In the genomic region with DNA sequence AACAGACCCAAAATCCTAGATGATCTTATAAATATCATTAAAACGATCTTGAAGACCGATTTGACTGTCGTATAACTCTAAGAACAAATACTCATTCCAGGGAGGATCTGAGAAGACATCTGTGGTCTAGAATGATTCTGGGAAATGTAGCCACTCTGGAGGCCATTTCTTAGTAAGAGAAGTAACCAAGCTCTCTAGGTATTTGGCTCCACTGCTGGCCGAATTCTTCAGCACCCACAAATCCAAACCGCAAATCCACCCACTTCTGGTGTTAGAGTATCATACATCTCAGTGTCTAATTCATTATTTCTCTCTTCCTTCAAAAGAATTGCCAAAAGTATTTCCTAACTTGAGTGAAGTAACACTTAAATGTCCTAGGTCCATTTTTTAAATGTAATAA, we compare ENCODE assay signal across 22 cellular contexts. TPM values are rescaled to one million over a fixed set of nuclear protein-coding genes. Genes with fewer than 3 reads are reported as not detected.
A peak's percentile ranks its signal among the peaks of the same experiment; 100 is the strongest.
DNase-seq lines count a peak whose midpoint lies in the region; ATAC-seq and TF ChIP-seq lines count a peak whose summit lies in the region.
"Had no signal": no experiment of that assay in that cellular context is flagged by ENCODE, and none has a peak within 500 bp of the region (broad histone marks: within the 10 kb centered on the region; RNA-seq: fewer than 3 reads in every experiment).

No MANE protein-coding gene starts in this region.

- no peak overlapping the region for H3K4me3 ChIP-seq in AG10803 (ENCODE audit: low read length)
- no peak overlapping the region for H3K4me3 ChIP-seq in astrocyte of the cerebellum (ENCODE audit: low read depth, low read length)
- H3K4me3 ChIP-seq in CD4-positive, alpha-beta memory T cell (ENCODE audit: low read length in 2 of 2): no peak overlapping the region
- H3K4me3 ChIP-seq: colonic mucosa, tibial artery had no signal

- H3K4me3 Mint-ChIP-seq in CD4-positive, alpha-beta memory T cell: no peak overlapping the region
- H3K4me3 Mint-ChIP-seq: activated naive CD4-positive, alpha-beta T cell treated with anti-CD3 and anti-CD28 coated beads, Interleukin-2, amount 10 ng/mL, durations not matched to agents 7 days and 5 days; brain; mesothelial cell of epicardium had no signal

- peak overlapping the region in 1 of 7 donors; percentile 68 for H3K27ac Mint-ChIP-seq in CD4-positive, alpha-beta memory T cell
- H3K27ac Mint-ChIP-seq: activated naive CD4-positive, alpha-beta T cell treated with anti-CD3 and anti-CD28 coated beads, Interleukin-2, amount 10 ng/mL, durations not matched to agents 7 days and 5 days; brain; mesothelial cell of epicardium had no signal

- H3K9me3 Mint-ChIP-seq in CD4-positive, alpha-beta memory T cell: no peaks in the 10 kb centered on the region
- H3K9me3 Mint-ChIP-seq: activated naive CD4-positive, alpha-beta T cell treated with anti-CD3 and anti-CD28 coated beads, Interleukin-2, amount 10 ng/mL, durations not matched to agents 7 days and 5 days; brain; mesothelial cell of epicardium had no signal

- POLR2A ChIA-PET in CD4-positive, alpha-beta memory T cell (lab: Charles Lee; ENCODE audit: partially characterized antibody): no interaction called here

- peaks cover 0 to 1% (median 0%) of the 10 kb centered on the region in 4 donors for H3K4me1 Mint-ChIP-seq in CD4-positive, alpha-beta memory T cell
- H3K4me1 Mint-ChIP-seq: mesothelial cell of epicardium had no signal

- CTCF ChIA-PET in CD4-positive, alpha-beta memory T cell (lab: Charles Lee; ENCODE audit: partially characterized antibody): interaction anchor here (1.2 to 1.8 kb wide), 2 partner anchors 33 to 49 kb away, joined by 3 to 4 read pairs; no protein-coding TSS in a partner anchor

- H3K27ac ChIP-seq in CD4-positive, alpha-beta memory T cell (ENCODE audit: low read depth, low read length): no peak overlapping the region
- H3K27ac ChIP-seq: colonic mucosa, tibial artery had no signal

- TF ChIP-seq CTCF in AG10803 (conservative IDR thresholded peaks at IDR 0.05; ENCODE audit: low read length) (no peak), astrocyte of the cerebellum (IDR thresholded peaks at IDR 0.05; ENCODE audit: low read depth, low read length, missing control alignments) (no peak)

- no peak for ATAC-seq in Right ventricle myocardium superior (ENCODE audit: poor library complexity)

- H3K9me3 ChIP-seq in CD4-positive, alpha-beta memory T cell (ENCODE audit: control insufficient read depth in 1 of 2, low read length in 2 of 2): no peaks in the 10 kb centered on the region
- H3K9me3 ChIP-seq: colonic mucosa, tibial artery had no signal

- H3K36me3 ChIP-seq in CD4-positive, alpha-beta memory T cell (ENCODE audit: insufficient read depth, low read length): peaks cover 9% of the 10 kb centered on the region
- H3K36me3 ChIP-seq: colonic mucosa had no signal

- DNase-seq in AG10803 (ENCODE audit: low read depth) (peak; percentile 83), HT1080 (ENCODE audit: low read depth) (peak; percentile 69), astrocyte of the cerebellum (ENCODE audit: low read depth) (peak; percentile 23), non-pigmented ciliary epithelial cell (ENCODE audit: low read depth) (peak; percentile 20), DMS 273 treated with DMSO at 0.1 percent for 48 hours (lab: John Stamatoyannopoulos, UW) (no peak), Right ventricle myocardium superior (no peak)
- DNase-seq in activated CD8-positive, alpha-beta memory T cell treated with anti-CD3 and anti-CD28 coated beads, Interleukin-2, amount 50 U/mL, for 4 hours: no peak
- DNase-seq in CD4-positive, alpha-beta memory T cell: no peak
- DNase-seq: activated CD4-positive, alpha-beta T cell treated with anti-CD3 and anti-CD28 coated beads, Interleukin-2, amount 50 U/mL, for 1 hour; activated naive CD4-positive, alpha-beta T cell treated with anti-CD3 and anti-CD28 coated beads, Interleukin-2, amount 10 ng/mL, durations not matched to agents 7 days and 5 days; activated T-cell treated with anti-CD3 and anti-CD28 coated beads, Interleukin-2, amount 50 U/mL, for 1 hour; colonic mucosa; COR-L47; GDM1; NCI-H187; NCI-H226; RPMI8226; stimulated activated naive CD4-positive, alpha-beta T cell; tibial artery had no signal

- no peaks in the 10 kb centered on the region for H3K27me3 Mint-ChIP-seq in CD4-positive, alpha-beta memory T cell
- H3K27me3 Mint-ChIP-seq: activated naive CD4-positive, alpha-beta T cell treated with anti-CD3 and anti-CD28 coated beads, Interleukin-2, amount 10 ng/mL, durations not matched to agents 7 days and 5 days had no signal

- peaks cover 47 to 61% of the 10 kb centered on the region in 2 donors for H3K36me3 Mint-ChIP-seq in CD4-positive, alpha-beta memory T cell

- in situ Hi-C loops in astrocyte of the cerebellum (cut with HindIII; ENCODE audit: low sequenced_read_pairs): no loop called here

- no peaks in the 10 kb centered on the region for H3K4me1 ChIP-seq in CD4-positive, alpha-beta memory T cell (ENCODE audit: insufficient read depth, low read length)
- H3K4me1 ChIP-seq: colonic mucosa, tibial artery had no signal

- no peaks in the 10 kb centered on the region for H3K27me3 ChIP-seq in CD4-positive, alpha-beta memory T cell (ENCODE audit: insufficient read depth, low read length)
- H3K27me3 ChIP-seq: colonic mucosa, tibial artery had no signal

- intact Hi-C loops in CD4-positive, alpha-beta memory T cell (cut with micrococcal nuclease): no loop called here
- intact Hi-C loops in Right ventricle myocardium superior (cut with DNase I): no loop called here

RNA-seq across cellular contexts. Expression of a gene that starts 23.9 kb away (rescaled TPM):
- 33.0 and 37.1 TPM in 2 replicates for total RNA-seq in HT1080 (2014; rRNA removed; shearing (Covaris generic))
- polyA plus RNA-seq in HT1080 (2015; cell fraction: cytosol; rRNA removed): 72.6 and 86.3 TPM in 2 replicates
- polyA plus RNA-seq in HT1080 (2015; cell fraction: nucleus; rRNA removed): 35.5 and 36.3 TPM in 2 replicates
- 10 to 100 TPM; 37.6 to 38.4 TPM for total RNA-seq in CD4-positive, alpha-beta memory T cell
- polyA plus RNA-seq in CD4-positive, alpha-beta memory T cell: 10 to 100 TPM; 18.6 to 23.1 TPM
- 13.2 TPM for total RNA-seq in Right ventricle myocardium superior

RNA-seq across cellular contexts. Expression of a gene that starts 53.7 kb away (rescaled TPM):
- 5.4 and 8.4 TPM in 2 replicates for total RNA-seq in HT1080 (2014; rRNA removed; shearing (Covaris generic))
- 27.0 and 27.9 TPM in 2 replicates for polyA plus RNA-seq in HT1080 (2015; cell fraction: cytosol; rRNA removed)
- polyA plus RNA-seq in HT1080 (2015; cell fraction: nucleus; rRNA removed): 14.9 and 19.1 TPM in 2 replicates
- total RNA-seq in CD4-positive, alpha-beta memory T cell: 10 to 100 TPM; 16.8 to 19.3 TPM
- 10 to 100 TPM; 46.2 to 53.1 TPM for polyA plus RNA-seq in CD4-positive, alpha-beta memory T cell
- not detected for total RNA-seq in Right ventricle myocardium superior
- total RNA-seq: mesothelial cell of epicardium had no signal
- polyA plus RNA-seq: neural cell had no signal

Comparison
In these comparisons a context has a peak if more than half of its experiments do, and no peak if none do; other contexts are left out.
1. DNase-seq: peak in AG10803 (single experiment), HT1080 (single experiment), astrocyte of the cerebellum (single experiment) and non-pigmented ciliary epithelial cell (single experiment); none in activated CD8-positive, alpha-beta memory T cell treated with anti-CD3 and anti-CD28 coated beads, Interleukin-2, amount 50 U/mL, for 4 hours (single experiment), CD4-positive, alpha-beta memory T cell (0 of 5), DMS 273 treated with DMSO at 0.1 percent for 48 hours (single experiment) and Right ventricle myocardium superior (single experiment).